10 cellular contexts compared by ENCODE assay signal in genomic region chr17:41340934-41341861, GRCh38.
DNase-seq lines count a peak whose midpoint lies in the region; ATAC-seq and TF ChIP-seq lines count a peak whose summit lies in the region.
"Had no signal": no experiment of that assay in that cellular context is flagged by ENCODE, and none has a peak within 500 bp of the region (broad histone marks: within the 10 kb centered on the region; RNA-seq: fewer than 3 reads in every experiment).

No MANE protein-coding gene starts in this region.

- peaks cover 6% of the 10 kb centered on the region for H3K9me3 Mint-ChIP-seq in central memory CD8-positive, alpha-beta T cell

- no peaks in the 10 kb centered on the region for H3K27me3 Mint-ChIP-seq in central memory CD8-positive, alpha-beta T cell

- peak; percentile 45 to 57 for DNase-seq in activated CD4-positive, alpha-beta T cell treated with anti-CD3 and anti-CD28 coated beads, Interleukin-2, amount 50 U/mL, for 48 hours
- peak; percentile 39 to 76 for DNase-seq in central memory CD8-positive, alpha-beta T cell (ENCODE audit: low spot score in 2 of 2)
- peak; percentile 24 for DNase-seq in stimulated activated naive CD4-positive, alpha-beta T cell treated with Interleukin-2 at 50 U/mL for 16 hours (lab: John Stamatoyannopoulos, UW)
- DNase-seq in cerebellar cortex (ENCODE audit: low spot score) = no peak
- DNase-seq in HEK293T (ENCODE audit: extremely low spot score) = no peak
- DNase-seq: NCI-H2227 treated with DMSO at 0.1 percent for 48 hours, retina, Right ventricle myocardium superior had no signal

- peak overlapping the region; percentile 98 for H3K27ac Mint-ChIP-seq in central memory CD8-positive, alpha-beta T cell (ENCODE audit: low read depth)

- peaks cover 53% of the 10 kb centered on the region for H3K4me1 Mint-ChIP-seq in central memory CD8-positive, alpha-beta T cell

- POLR2A ChIA-PET in HEK293T (lab: Yijun Ruan, JAX) = no interaction called here

- H3K36me3 Mint-ChIP-seq in central memory CD8-positive, alpha-beta T cell (ENCODE audit: insufficient read depth) = peaks cover 20% of the 10 kb centered on the region

- H3K4me3 Mint-ChIP-seq in central memory CD8-positive, alpha-beta T cell = peak overlapping the region; percentile 67

- CTCF ChIA-PET in HEK293T (lab: Yijun Ruan, JAX) = no interaction called here

- ATAC-seq in HG03097 (IDR thresholded peaks at IDR 0.05; ENCODE audit: low FRiP score, unreplicated experiment) (peak; percentile 44), HG03469 (IDR thresholded peaks at IDR 0.05; ENCODE audit: unreplicated experiment) (no peak)
- ATAC-seq in central memory CD8-positive, alpha-beta T cell (replicated peaks; ENCODE audit: extremely low read depth, poor library complexity, severe bottlenecking) = peak; percentile 55

TF ChIP-seq in HEK293T, 16 proteins besides CTCF, POLR2A, EP300 and RAD21:
- TF ChIP-seq TARDBP (IDR thresholded peaks at IDR 0.05) (no peak), ZNF384 (IDR thresholded peaks at IDR 0.05) (no peak), SUZ12 (IDR thresholded peaks at IDR 0.05) (no peak), FOXK2 (IDR thresholded peaks at IDR 0.05) (no peak), HDGF (IDR thresholded peaks at IDR 0.05; ENCODE audit: borderline replicate concordance) (no peak), ELF4 (IDR thresholded peaks at IDR 0.05) (no peak), NFRKB (IDR thresholded peaks at IDR 0.05) (no peak), FOXM1 (IDR thresholded peaks at IDR 0.05; ENCODE audit: borderline replicate concordance) (no peak), FOXA1 (IDR thresholded peaks at IDR 0.05) (no peak), BHLHE40 (IDR thresholded peaks at IDR 0.05; ENCODE audit: borderline replicate concordance) (no peak), PKNOX1 (IDR thresholded peaks at IDR 0.05) (no peak), ARNT (IDR thresholded peaks at IDR 0.05) (no peak), LEF1 (IDR thresholded peaks at IDR 0.05; ENCODE audit: borderline replicate concordance) (no peak), L3MBTL2 (conservative IDR thresholded peaks at IDR 0.05) (no peak), SP1 (IDR thresholded peaks at IDR 0.05) (no peak), CTBP1 (IDR thresholded peaks at IDR 0.05; ENCODE audit: borderline replicate concordance) (no peak)

Comparison
In these comparisons a context has a peak if more than half of its experiments do, and no peak if none do; other contexts are left out.
1. DNase-seq: peak in activated CD4-positive, alpha-beta T cell treated with anti-CD3 and anti-CD28 coated beads, Interleukin-2, amount 50 U/mL, for 48 hours (2 of 2), central memory CD8-positive, alpha-beta T cell (2 of 2) and stimulated activated naive CD4-positive, alpha-beta T cell treated with Interleukin-2 at 50 U/mL for 16 hours (single experiment); none in cerebellar cortex (single experiment) and HEK293T (single experiment).